ENCODE assay signal across 8 cellular contexts in the genomic region with DNA sequence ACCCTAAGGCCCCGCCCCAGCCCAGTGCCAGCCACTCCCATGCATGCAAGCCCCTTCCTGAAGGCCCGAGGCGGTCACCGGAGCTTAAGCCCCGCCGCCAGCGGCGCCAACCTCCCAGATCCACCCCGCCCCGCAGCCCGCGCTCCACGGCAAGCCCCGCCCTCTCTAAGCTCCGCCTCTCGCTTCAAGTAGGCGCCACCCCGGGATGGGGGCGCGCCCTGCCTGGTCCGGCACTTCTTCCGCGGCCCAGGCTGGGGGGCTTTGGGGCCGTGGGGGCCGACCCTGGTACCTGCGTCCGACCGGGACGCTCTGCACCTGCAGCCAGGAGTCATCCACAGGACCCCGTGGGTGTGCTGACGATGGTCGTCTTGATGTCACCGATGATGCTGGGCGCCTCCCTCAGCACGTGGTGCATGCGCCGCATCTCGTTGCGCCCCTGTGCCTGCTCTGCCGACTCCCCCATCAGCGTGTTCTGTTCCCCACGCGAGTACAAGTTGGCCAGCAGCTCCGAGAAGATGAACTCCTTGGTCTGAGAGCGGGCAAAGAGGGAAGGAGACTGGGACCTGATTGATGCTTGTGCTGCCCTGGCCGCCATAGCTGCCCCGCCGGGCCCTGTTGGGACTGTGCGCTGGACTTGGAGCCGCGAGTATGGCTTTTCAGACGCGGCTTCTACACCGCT. TPM values are rescaled to one million over a fixed set of nuclear protein-coding genes. Genes with fewer than 3 reads are reported as not detected.
DNase-seq lines count a peak whose midpoint lies in the region; ATAC-seq and TF ChIP-seq lines count a peak whose summit lies in the region.

No MANE protein-coding gene starts in this region.

- DNase-seq in AG09309 (ENCODE audit: low read depth): peak; percentile 44
- peak; percentile 70 to 91 for DNase-seq in NCI-H446 (lab: John Stamatoyannopoulos, UW)
- DNase-seq in activated CD4-positive, alpha-beta T cell treated with anti-CD3 and anti-CD28 coated beads for 1 hour: peak; percentile 80
- peak; percentile 99 for DNase-seq in cerebellum (ENCODE audit: low spot score)
- DNase-seq in kidney glomerular epithelial cell (lab: John Stamatoyannopoulos, UW): peak; percentile 68
- peak; percentile 94 for DNase-seq in stimulated activated CD4-positive, alpha-beta T cell treated with anti-CD3 and anti-CD28 coated beads, Interleukin-15, amount 100 ng/mL, for 24 hours

- ATAC-seq in GM19043 (IDR thresholded peaks at IDR 0.05; ENCODE audit: low read depth, unreplicated experiment) (peak; percentile 92), HG03342 (IDR thresholded peaks at IDR 0.05; ENCODE audit: unreplicated experiment) (peak; percentile 95)

- peak overlapping the region; percentile 83 for H3K4me3 ChIP-seq in AG09309 (ENCODE audit: control insufficient read depth, low read depth, low read length)

- no peak for TF ChIP-seq CTCF in AG09309 (IDR thresholded peaks at IDR 0.05; ENCODE audit: control insufficient read depth, insufficient read depth, low read depth, low read length, missing control alignments)

RNA-seq across cellular contexts. Expression of gene CSPG4, which starts 26.1 kb away (rescaled TPM):
- 9.6 TPM for total RNA-seq in cerebellum

Comparison
In these comparisons a context has a peak if more than half of its experiments do, and no peak if none do; other contexts are left out.
1. Peak in every context shown above with its lines: DNase-seq, ATAC-seq and H3K4me3 ChIP-seq.
2. DNase-seq: peak in every context shown above with its lines; median percentile 99 in cerebellum; 94 in stimulated activated CD4-positive, alpha-beta T cell treated with anti-CD3 and anti-CD28 coated beads, Interleukin-15, amount 100 ng/mL, for 24 hours; 80 in NCI-H446; 80 in activated CD4-positive, alpha-beta T cell treated with anti-CD3 and anti-CD28 coated beads for 1 hour; 68 in kidney glomerular epithelial cell; 44 in AG09309.